In genomic region chr17:31492880-31493655, GRCh38 we compare ENCODE assay signal across 10 cellular contexts.
DNase-seq lines count a peak whose midpoint lies in the region; ATAC-seq and TF ChIP-seq lines count a peak whose summit lies in the region.
"Had no signal": no experiment of that assay in that cellular context is flagged by ENCODE, and none has a peak within 500 bp of the region (broad histone marks: within the 10 kb centered on the region; RNA-seq: fewer than 3 reads in every experiment).

No MANE protein-coding gene starts in this region.

- DNase-seq in Kasumi-1 (lab: John Stamatoyannopoulos, UW), result peak; percentile 93 to 95
- DNase-seq in activated T-cell treated with anti-CD3 and anti-CD28 coated beads for 1 hour (ENCODE audit: low read depth), result peak; percentile 52
- peak; percentile 87 for DNase-seq in lower lobe of right lung
- peak; percentile 43 for DNase-seq in stomach
- no peak for DNase-seq in effector CD8-positive, alpha-beta T cell (lab: John Stamatoyannopoulos, UW)
- no peak for DNase-seq in AG20443 (ENCODE audit: low spot score)
- no peak for DNase-seq in NK-92 (lab: John Stamatoyannopoulos, UW; ENCODE audit: unreplicated experiment)

- H3K9me3 ChIP-seq in BLaER1 (no peaks in the 10 kb centered on the region), lower lobe of right lung (no peaks in the 10 kb centered on the region), stomach (no peaks in the 10 kb centered on the region)
- H3K9me3 ChIP-seq: heart right ventricle had no signal

- TF ChIP-seq EP300 in stomach (IDR thresholded peaks at IDR 0.05), result no peak

- TF ChIP-seq POLR2A in stomach (IDR thresholded peaks at IDR 0.05), result no peak

- 69 to 74% (median 73%) methylated on average over 11 of the region's 11 CpGs for WGBS in stomach, 5 donors

- peak overlapping the region; percentile 31; the same call in 1 of the 2 replicates for H3K9ac ChIP-seq in BLaER1

- H3K27ac ChIP-seq in BLaER1, result no peak overlapping the region
- H3K27ac ChIP-seq in lower lobe of right lung, result peak overlapping the region; percentile 60
- H3K27ac ChIP-seq in stomach, result peak overlapping the region; percentile 36 to 93 (median 79)

- H3K4me1 ChIP-seq in BLaER1 (peaks cover 90% of the 10 kb centered on the region), lower lobe of right lung (peaks cover 74% of the 10 kb centered on the region), stomach (peaks cover 71 to 100% (median 86%) of the 10 kb centered on the region in 4 donors)

- TF ChIP-seq CTCF in lower lobe of right lung (IDR thresholded peaks at IDR 0.05) (no peak), stomach (IDR thresholded peaks at IDR 0.05) (no peak)

- intact Hi-C loops in lower lobe of right lung (cut with DNase I), result no loop called here
- intact Hi-C loops in stomach (cut with DNase I; ENCODE audit: low total_unique reads), result no loop called here

- peak; percentile 42 to 67 for ATAC-seq in lower lobe of right lung
- ATAC-seq: Panc1 had no signal

- H3K36me3 ChIP-seq in BLaER1 (no peaks in the 10 kb centered on the region), lower lobe of right lung (no peaks in the 10 kb centered on the region), stomach (no peaks in the 10 kb centered on the region)
- H3K36me3 ChIP-seq: heart right ventricle had no signal

- H3K27me3 ChIP-seq in BLaER1 (no peaks in the 10 kb centered on the region), lower lobe of right lung (ENCODE audit: low read depth) (peaks cover 11% of the 10 kb centered on the region), stomach (peaks cover 0 to 10% (median 0%) of the 10 kb centered on the region in 3 donors)

- H4K20me1 ChIP-seq in BLaER1, result peaks cover 100% of the 10 kb centered on the region

- H3K4me3 ChIP-seq in BLaER1 (no peak overlapping the region), lower lobe of right lung (no peak overlapping the region), stomach (no peak overlapping the region)

- H3K4me2 ChIP-seq in BLaER1, result peak overlapping the region; percentile 96

Comparison
In these comparisons a context has a peak if more than half of its experiments do, and no peak if none do; other contexts are left out.
1. DNase-seq: peak in Kasumi-1 (2 of 2), activated T-cell treated with anti-CD3 and anti-CD28 coated beads for 1 hour (single experiment), lower lobe of right lung (single experiment) and stomach (single experiment); none in effector CD8-positive, alpha-beta T cell (single experiment), AG20443 (single experiment) and NK-92 (single experiment).